Comparison of ENCODE assay signal across 1 cellular context in genomic region chr12:89709157-89709993, GRCh38.
TF ChIP-seq lines count a peak whose summit lies in the region.

No MANE protein-coding gene starts in this region.

TF ChIP-seq in K562, 482 proteins besides CTCF, POLR2A, EP300 and RAD21 (continued from another document and continues in another):
- TF ChIP-seq THRB (CRISPR knock-in tag; conservative IDR thresholded peaks at IDR 0.05) = no peak
- TF ChIP-seq RUNX1 (IDR thresholded peaks at IDR 0.05; ENCODE audit: low read depth) = no peak
- no peak for TF ChIP-seq SFPQ (IDR thresholded peaks at IDR 0.05; ENCODE audit: low read depth, low read length)
- TF ChIP-seq MCM2 (IDR thresholded peaks at IDR 0.05; ENCODE audit: low read depth) = no peak
- no peak for TF ChIP-seq PRMT5 (CRISPR knock-in tag; IDR thresholded peaks at IDR 0.05)
- peak; percentile 99 for TF ChIP-seq CTBP1 (IDR thresholded peaks at IDR 0.05; ENCODE audit: borderline replicate concordance)
- TF ChIP-seq ZNF589 (CRISPR knock-in tag; IDR thresholded peaks at IDR 0.05; ENCODE audit: low read depth) = peak; percentile 90
- no peak for TF ChIP-seq ZZZ3 (IDR thresholded peaks at IDR 0.05)
- peak; percentile 40; the same call in 1 of the 2 replicates for TF ChIP-seq ERF (CRISPR knock-in tag; IDR thresholded peaks at IDR 0.05)
- peak; percentile 90 for TF ChIP-seq PKNOX1 (IDR thresholded peaks at IDR 0.05)
- TF ChIP-seq POLR2G (IDR thresholded peaks at IDR 0.05; ENCODE audit: low read depth, low read length) = peak; percentile 82
- TF ChIP-seq WHSC1 (IDR thresholded peaks at IDR 0.05; ENCODE audit: low read length) = no peak
- TF ChIP-seq CHCHD3 (CRISPR knock-in tag; IDR thresholded peaks at IDR 0.05) = peak; percentile 29; the same call in 1 of the 2 replicates
- no peak for TF ChIP-seq MCM5 (IDR thresholded peaks at IDR 0.05; ENCODE audit: low read depth)
- TF ChIP-seq SMC3 (conservative IDR thresholded peaks at IDR 0.05; ENCODE audit: insufficient read depth, low read depth, low read length) = no peak
- TF ChIP-seq SPI1 (IDR thresholded peaks at IDR 0.05; ENCODE audit: borderline replicate concordance, low read depth, low read length) = peak; percentile 4; the same call in 1 of the 2 replicates
- TF ChIP-seq TEAD4 (IDR thresholded peaks at IDR 0.05; ENCODE audit: low read length) = peak; percentile 62
- no peak for TF ChIP-seq TEAD4 (CRISPR knock-in tag; IDR thresholded peaks at IDR 0.05; ENCODE audit: borderline replicate concordance)
- TF ChIP-seq ZNF668 (CRISPR knock-in tag; IDR thresholded peaks at IDR 0.05) = peak; percentile 27; the same call in 1 of the 2 replicates
- no peak for TF ChIP-seq ZNF165 (CRISPR knock-in tag; IDR thresholded peaks at IDR 0.05; ENCODE audit: borderline replicate concordance)
- peak; percentile 49 for TF ChIP-seq RBBP5 (IDR thresholded peaks at IDR 0.05; ENCODE audit: borderline replicate concordance, insufficient read depth, low read length, poor library complexity, severe bottlenecking)
- no peak for TF ChIP-seq ZC3H8 (IDR thresholded peaks at IDR 0.05)
- no peak; the same call in 1 of the 2 replicates for TF ChIP-seq NCOA6 (IDR thresholded peaks at IDR 0.05)
- TF ChIP-seq CBX2 (IDR thresholded peaks at IDR 0.05; ENCODE audit: insufficient read depth, low read length, poor library complexity, severe bottlenecking) = no peak
- no peak for TF ChIP-seq RBM14 (IDR thresholded peaks at IDR 0.05; ENCODE audit: borderline replicate concordance, insufficient read depth, low read depth, low read length)
- TF ChIP-seq BDP1 (IDR thresholded peaks at IDR 0.05; ENCODE audit: insufficient read depth, insufficient read length) = no peak
- TF ChIP-seq ETV1 (tag; conservative IDR thresholded peaks at IDR 0.05; ENCODE audit: low read depth) = no peak
- TF ChIP-seq MAFG (tag; conservative IDR thresholded peaks at IDR 0.05) = no peak
- no peak for TF ChIP-seq THRA (IDR thresholded peaks at IDR 0.05)
- TF ChIP-seq MCM3 (IDR thresholded peaks at IDR 0.05) = no peak
- TF ChIP-seq CEBPB (tag; IDR thresholded peaks at IDR 0.05) = no peak
- TF ChIP-seq MITF (IDR thresholded peaks at IDR 0.05) = no peak
- peak in 1 of 2 experiments; percentile 3; a peak in 1 of 4 replicates for TF ChIP-seq SIN3A (IDR thresholded peaks at IDR 0.05; ENCODE audit: borderline replicate concordance in 2 of 2, control insufficient read depth in 1 of 2, low read depth in 2 of 2, low read length in 2 of 2)
- TF ChIP-seq TCF15 (CRISPR knock-in tag; IDR thresholded peaks at IDR 0.05) = no peak
- no peak for TF ChIP-seq ZNF764 (CRISPR knock-in tag; IDR thresholded peaks at IDR 0.05; ENCODE audit: low read depth)
- peak; percentile 82 for TF ChIP-seq PCBP1 (IDR thresholded peaks at IDR 0.05; ENCODE audit: low read depth, low read length, poor library complexity, severe bottlenecking)
- TF ChIP-seq CEBPZ (IDR thresholded peaks at IDR 0.05; ENCODE audit: borderline replicate concordance, low read depth, low read length) = no peak
- no peak for TF ChIP-seq MAFF (IDR thresholded peaks at IDR 0.05; ENCODE audit: low read length)
- 0 out of 2 replicates have a peak, but pooled peaks have one; percentile 23 for TF ChIP-seq MYNN (IDR thresholded peaks at IDR 0.05)
- no peak for TF ChIP-seq MYNN (CRISPR knock-in tag; IDR thresholded peaks at IDR 0.05)
- peak; percentile 87 for TF ChIP-seq ZFX (CRISPR knock-in tag; IDR thresholded peaks at IDR 0.05)
- no peak for TF ChIP-seq IRF1 (CRISPR knock-in tag; IDR thresholded peaks at IDR 0.05; ENCODE audit: borderline replicate concordance)
- 0 out of 2 replicates have a peak, but pooled peaks have one; percentile 53 for TF ChIP-seq HOMEZ (CRISPR knock-in tag; IDR thresholded peaks at IDR 0.05)
- no peak for TF ChIP-seq ELF1 (tag; IDR thresholded peaks at IDR 0.05)
- TF ChIP-seq ATF3 (IDR thresholded peaks at IDR 0.05) = peak; percentile 45; the same call in 1 of the 2 replicates
- TF ChIP-seq ATF3 (CRISPR knock-in tag; conservative IDR thresholded peaks at IDR 0.05) = no peak
- TF ChIP-seq HIVEP1 (CRISPR knock-in tag; IDR thresholded peaks at IDR 0.05) = no peak
- peak; percentile 78; the same call in 1 of the 2 replicates for TF ChIP-seq ZNF24 (IDR thresholded peaks at IDR 0.05)
- peak; percentile 55 for TF ChIP-seq TAF1 (IDR thresholded peaks at IDR 0.05; ENCODE audit: control insufficient read depth, extremely low read depth, insufficient read depth, low read length, severe bottlenecking)
- TF ChIP-seq ZBTB12 (CRISPR knock-in tag; IDR thresholded peaks at IDR 0.05) = peak; percentile 92
- TF ChIP-seq ATF2 (CRISPR knock-in tag; IDR thresholded peaks at IDR 0.05) = no peak; the same call in 1 of the 2 replicates
